Comparison of ENCODE assay signal across 8 cellular contexts in the genomic region with DNA sequence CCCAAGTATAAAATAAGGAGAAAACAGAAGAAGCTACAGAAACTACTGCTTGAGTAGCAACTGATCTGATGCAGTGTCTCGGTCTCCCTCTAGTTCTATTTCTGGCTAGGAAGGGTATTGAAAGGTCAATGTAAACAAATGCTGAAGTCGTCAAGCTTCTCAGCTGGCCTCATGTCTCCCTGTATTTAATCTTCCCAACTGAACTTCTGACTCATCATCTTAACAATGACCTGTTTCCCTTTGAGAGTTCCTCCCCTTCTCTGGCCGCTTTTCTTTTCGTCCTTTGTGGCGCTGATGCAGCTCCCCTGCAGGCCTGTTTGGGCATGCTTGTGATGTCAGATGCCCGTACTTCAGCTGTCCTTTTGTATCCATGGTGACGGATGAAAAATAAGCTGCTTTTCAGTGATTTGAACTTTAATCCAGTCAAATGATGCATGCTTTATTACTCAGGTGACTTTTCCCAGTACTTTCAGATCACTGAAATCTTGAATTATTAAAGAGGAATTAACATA. TPM values are rescaled to one million over a fixed set of nuclear protein-coding genes. Genes with fewer than 3 reads are reported as not detected.
DNase-seq lines count a peak whose midpoint lies in the region; ATAC-seq, FAIRE-seq and TF ChIP-seq lines count a peak whose summit lies in the region.

No MANE protein-coding gene starts in this region.

- TF ChIP-seq CTCF in chondrocyte (IDR thresholded peaks at IDR 0.05) (peak; percentile 74), kidney (IDR thresholded peaks at IDR 0.05; ENCODE audit: borderline replicate concordance, extremely low read depth, insufficient read depth) (peak; percentile 35)

- H3K9me3 ChIP-seq in NT2/D1 (ENCODE audit: insufficient read depth, low read length) (no peaks in the 10 kb centered on the region), kidney (ENCODE audit: control insufficient read depth in 1 of 2, low read length in 2 of 2) (no peaks in the 10 kb centered on the region)

- H3K4me1 Mint-ChIP-seq in chondrocyte (ENCODE audit: low read depth): peaks cover 19% of the 10 kb centered on the region
- H3K4me1 Mint-ChIP-seq in stimulated activated naive CD8-positive, alpha-beta T cell treated with anti-CD3 and anti-CD28 coated beads, Interleukin-15, Interleukin-2, amounts not matched to agents 100 ng/mL and 50 ng/mL, for 24 hours (ENCODE audit: low read depth): peaks cover 4% of the 10 kb centered on the region
- no peaks in the 10 kb centered on the region for H3K4me1 Mint-ChIP-seq in activated T-helper 17 cell treated with anti-CD3 and anti-CD28 coated beads, Interleukin-2, amount 50 U/mL, for 72 hours

- H3K27me3 Mint-ChIP-seq in chondrocyte (ENCODE audit: low read depth): no peaks in the 10 kb centered on the region
- H3K27me3 Mint-ChIP-seq in stimulated activated naive CD8-positive, alpha-beta T cell treated with anti-CD3 and anti-CD28 coated beads, Interleukin-15, Interleukin-2, amounts not matched to agents 100 ng/mL and 50 ng/mL, for 24 hours: peaks cover 6% of the 10 kb centered on the region
- H3K27me3 Mint-ChIP-seq in activated T-helper 17 cell treated with anti-CD3 and anti-CD28 coated beads, Interleukin-2, amount 50 U/mL, for 72 hours: peaks cover 5% of the 10 kb centered on the region

- H3K36me3 ChIP-seq in NT2/D1 (ENCODE audit: insufficient read depth, insufficient read length, low read length) (peaks cover 14% of the 10 kb centered on the region), kidney (ENCODE audit: control insufficient read depth in 1 of 2, insufficient read depth in 2 of 2, low read length in 2 of 2) (no peaks in the 10 kb centered on the region)

- peak overlapping the region; percentile 26 to 74 for H3K27ac ChIP-seq in kidney (ENCODE audit: low read depth in 2 of 2, low read length in 2 of 2)

- FAIRE-seq in G401.6 (lab: Jason Lieb, UNC) (peak; percentile 88), HTR-8/SVneo (lab: Jason Lieb, UNC) (peak; percentile 96), kidney (lab: Jason Lieb, UNC) (peak; percentile 91)

- peak; percentile 81 for ATAC-seq in GM21619 (IDR thresholded peaks at IDR 0.05; ENCODE audit: unreplicated experiment)
- ATAC-seq in activated T-helper 17 cell treated with anti-CD3 and anti-CD28 coated beads, Interleukin-2, amount 50 U/mL, for 72 hours (replicated peaks): no peak

- H3K4me1 ChIP-seq in NT2/D1 (ENCODE audit: insufficient read depth, insufficient read length) (no peaks in the 10 kb centered on the region), kidney (ENCODE audit: control insufficient read depth in 1 of 2, insufficient read depth in 1 of 2, low read depth in 1 of 2, low read length in 2 of 2) (peaks cover 6 to 19% of the 10 kb centered on the region in 2 donors)

- no peaks in the 10 kb centered on the region for H3K9me3 Mint-ChIP-seq in chondrocyte (ENCODE audit: low read depth)
- no peaks in the 10 kb centered on the region for H3K9me3 Mint-ChIP-seq in stimulated activated naive CD8-positive, alpha-beta T cell treated with anti-CD3 and anti-CD28 coated beads, Interleukin-15, Interleukin-2, amounts not matched to agents 100 ng/mL and 50 ng/mL, for 24 hours
- no peaks in the 10 kb centered on the region for H3K9me3 Mint-ChIP-seq in activated T-helper 17 cell treated with anti-CD3 and anti-CD28 coated beads, Interleukin-2, amount 50 U/mL, for 72 hours

- intact Hi-C loops in kidney (cut with DNase I): no loop called here

- H3K27me3 ChIP-seq in NT2/D1 (ENCODE audit: insufficient read depth, insufficient read length): no peaks in the 10 kb centered on the region

- peak overlapping the region; percentile 90 for H3K27ac Mint-ChIP-seq in chondrocyte (ENCODE audit: unreplicated experiment)
- H3K27ac Mint-ChIP-seq in stimulated activated naive CD8-positive, alpha-beta T cell treated with anti-CD3 and anti-CD28 coated beads, Interleukin-15, Interleukin-2, amounts not matched to agents 100 ng/mL and 50 ng/mL, for 24 hours: peak overlapping the region; percentile 50
- H3K27ac Mint-ChIP-seq in activated T-helper 17 cell treated with anti-CD3 and anti-CD28 coated beads, Interleukin-2, amount 50 U/mL, for 72 hours: no peak overlapping the region

- H3K36me3 Mint-ChIP-seq in chondrocyte (ENCODE audit: low read depth): peaks cover 4% of the 10 kb centered on the region
- H3K36me3 Mint-ChIP-seq in stimulated activated naive CD8-positive, alpha-beta T cell treated with anti-CD3 and anti-CD28 coated beads, Interleukin-15, Interleukin-2, amounts not matched to agents 100 ng/mL and 50 ng/mL, for 24 hours (ENCODE audit: low read depth): no peaks in the 10 kb centered on the region
- no peaks in the 10 kb centered on the region for H3K36me3 Mint-ChIP-seq in activated T-helper 17 cell treated with anti-CD3 and anti-CD28 coated beads, Interleukin-2, amount 50 U/mL, for 72 hours (ENCODE audit: low read depth)

- DNase-seq in HTR-8/SVneo (ENCODE audit: insufficient read length, low spot score) (peak; percentile 83), NT2/D1 (ENCODE audit: low read depth, low spot score) (peak; percentile 83), chondrocyte (ENCODE audit: low spot score) (no peak), kidney (peak; percentile 81)

- H3K9ac ChIP-seq in NT2/D1 (ENCODE audit: insufficient read length, low read depth) (no peak overlapping the region), kidney (ENCODE audit: low read length in 2 of 2) (peak overlapping the region; percentile 25 to 31)

- peak overlapping the region; percentile 59 for H3K4me3 Mint-ChIP-seq in chondrocyte (ENCODE audit: unreplicated experiment)
- peak overlapping the region; percentile 18 for H3K4me3 Mint-ChIP-seq in stimulated activated naive CD8-positive, alpha-beta T cell treated with anti-CD3 and anti-CD28 coated beads, Interleukin-15, Interleukin-2, amounts not matched to agents 100 ng/mL and 50 ng/mL, for 24 hours
- no peak overlapping the region for H3K4me3 Mint-ChIP-seq in activated T-helper 17 cell treated with anti-CD3 and anti-CD28 coated beads, Interleukin-2, amount 50 U/mL, for 72 hours

- H3K4me3 ChIP-seq in NT2/D1 (ENCODE audit: insufficient read length, low read depth) (no peak overlapping the region), kidney (ENCODE audit: low read length in 2 of 2) (peak overlapping the region; percentile 50 to 57)

RNA-seq across cellular contexts. Expression of gene LCA5, which starts 7.8 kb away (rescaled TPM):
- total RNA-seq in chondrocyte (3.0 to 4.4 TPM (median 3.8 TPM) in 3 replicates), kidney (4.8 TPM)
- polyA plus RNA-seq in kidney (ENCODE audit: insufficient read depth, low read depth, low replicate concordance): 2.0 TPM
- under 1 TPM; 0.28 to 0.32 TPM for total RNA-seq in activated T-helper 17 cell treated with anti-CD3 and anti-CD28 coated beads, Interleukin-2, amount 50 U/mL, for 72 hours
